1 cellular context compared by ENCODE assay signal in the genomic region with DNA sequence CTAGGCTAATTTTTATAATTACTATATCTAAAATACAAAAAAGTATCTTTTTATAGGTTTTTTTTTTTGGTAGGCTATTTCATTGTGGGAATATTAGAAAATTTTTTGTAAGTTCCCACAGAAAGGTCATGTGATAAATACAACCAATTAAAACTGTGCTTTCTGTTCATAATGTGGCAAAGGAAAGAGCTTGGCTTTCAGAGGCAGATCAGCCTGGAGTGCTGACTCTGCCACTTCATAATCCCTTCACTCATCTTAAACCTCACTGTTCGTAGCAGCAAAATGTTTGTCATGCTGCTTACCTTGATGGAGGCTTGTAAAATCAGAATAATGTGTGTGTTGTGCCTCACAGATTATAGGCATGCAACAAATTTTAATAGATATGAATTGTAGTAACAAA.
TF ChIP-seq lines count a peak whose summit lies in the region.

No MANE protein-coding gene starts in this region.

TF ChIP-seq in SK-N-SH treated with all-trans-retinoic acid at 6 μM for 48 hours, 23 proteins besides CTCF, POLR2A, EP300 and RAD21 (continued from another document):
- TF ChIP-seq, protein P1, sequence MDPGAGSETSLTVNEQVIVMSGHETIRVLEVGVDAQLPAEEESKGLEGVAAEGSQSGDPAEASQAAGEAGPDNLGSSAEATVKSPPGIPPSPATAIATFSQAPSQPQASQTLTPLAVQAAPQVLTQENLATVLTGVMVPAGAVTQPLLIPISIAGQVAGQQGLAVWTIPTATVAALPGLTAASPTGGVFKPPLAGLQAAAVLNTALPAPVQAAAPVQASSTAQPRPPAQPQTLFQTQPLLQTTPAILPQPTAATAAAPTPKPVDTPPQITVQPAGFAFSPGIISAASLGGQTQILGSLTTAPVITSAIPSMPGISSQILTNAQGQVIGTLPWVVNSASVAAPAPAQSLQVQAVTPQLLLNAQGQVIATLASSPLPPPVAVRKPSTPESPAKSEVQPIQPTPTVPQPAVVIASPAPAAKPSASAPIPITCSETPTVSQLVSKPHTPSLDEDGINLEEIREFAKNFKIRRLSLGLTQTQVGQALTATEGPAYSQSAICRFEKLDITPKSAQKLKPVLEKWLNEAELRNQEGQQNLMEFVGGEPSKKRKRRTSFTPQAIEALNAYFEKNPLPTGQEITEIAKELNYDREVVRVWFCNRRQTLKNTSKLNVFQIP (CRISPR knock-in tag; IDR thresholded peaks at IDR 0.05; ENCODE audit: borderline replicate concordance, low read depth): no peak
- no peak for TF ChIP-seq CSDC2 (CRISPR knock-in tag; IDR thresholded peaks at IDR 0.05)
- no peak for TF ChIP-seq ZFP30 (CRISPR knock-in tag; IDR thresholded peaks at IDR 0.05)
- TF ChIP-seq ARNTL (CRISPR knock-in tag; IDR thresholded peaks at IDR 0.05; ENCODE audit: borderline replicate concordance, low read depth): no peak
- TF ChIP-seq ZC3H10 (CRISPR knock-in tag; IDR thresholded peaks at IDR 0.05): no peak
